Comparison of ENCODE assay signal across 18 cellular contexts in genomic region chr14:44820230-44820964, GRCh38.
"Had no signal": no experiment of that assay in that cellular context is flagged by ENCODE, and none has a peak within 500 bp of the region (broad histone marks: within the 10 kb centered on the region; RNA-seq: fewer than 3 reads in every experiment).

No MANE protein-coding gene starts in this region.

- H3K36me3 ChIP-seq: ascending aorta, colonic mucosa, gastroesophageal sphincter had no signal

- H3K4me3 ChIP-seq: ascending aorta, colonic mucosa, gastroesophageal sphincter, hepatocyte, lung, mucosa of descending colon, psoas muscle had no signal

- H3K4me1 ChIP-seq: ascending aorta, colonic mucosa, gastroesophageal sphincter, psoas muscle had no signal

- ATAC-seq: activated naive CD8-positive, alpha-beta T cell treated with anti-CD3 and anti-CD28 coated beads, Interleukin-2, amount 50 U/mL, for 24 hours; gastroesophageal sphincter; mucosa of descending colon; naive thymus-derived CD8-positive, alpha-beta T cell; psoas muscle; sciatic nerve; T-cell had no signal

- H3K9me3 ChIP-seq: ascending aorta, colonic mucosa, mucosa of descending colon had no signal

- H3K4me3 Mint-ChIP-seq: activated CD4-positive, alpha-beta T cell treated with anti-CD3 and anti-CD28 coated beads, Interleukin-2, amount 10 ng/mL, durations not matched to agents 24 days and 14 days; activated naive CD8-positive, alpha-beta T cell treated with anti-CD3 and anti-CD28 coated beads, Interleukin-2, amount 50 U/mL, for 24 hours; activated T-helper 1 cell treated with anti-CD3 and anti-CD28 coated beads, Interleukin-12 subunit alpha, Interleukin-12 subunit beta, Interleukin-2, Interleukin-4 antibody, amounts not matched to agents 30 ng/mL and 10 ng/mL and 1 ng/mL, durations not matched to agents 14 hours and 24 hours and 36 hours; naive thymus-derived CD8-positive, alpha-beta T cell; T-cell; type B pancreatic cell had no signal

- H3K9me3 Mint-ChIP-seq: activated CD4-positive, alpha-beta T cell treated with anti-CD3 and anti-CD28 coated beads, Interleukin-2, amount 10 ng/mL, durations not matched to agents 24 days and 14 days; type B pancreatic cell had no signal

- H3K4me1 Mint-ChIP-seq: activated CD4-positive, alpha-beta T cell treated with anti-CD3 and anti-CD28 coated beads, Interleukin-2, amount 10 ng/mL, durations not matched to agents 24 days and 14 days; activated naive CD8-positive, alpha-beta T cell treated with anti-CD3 and anti-CD28 coated beads, Interleukin-2, amount 50 U/mL, for 24 hours; naive thymus-derived CD8-positive, alpha-beta T cell; T-cell had no signal

- H3K36me3 Mint-ChIP-seq: T-cell, type B pancreatic cell had no signal

- DNase-seq: activated CD4-positive, alpha-beta T cell treated with anti-CD3 and anti-CD28 coated beads, Interleukin-2, amount 10 ng/mL, durations not matched to agents 24 days and 14 days; activated naive CD4-positive, alpha-beta T cell treated with Interleukin-2 at 50 U/mL for 16 hours; activated naive CD8-positive, alpha-beta T cell treated with anti-CD3 and anti-CD28 coated beads, Interleukin-2, amount 50 U/mL, for 24 hours; colonic mucosa; effector CD8-positive, alpha-beta T cell; mucosa of descending colon; naive thymus-derived CD8-positive, alpha-beta T cell; psoas muscle; stimulated activated naive CD4-positive, alpha-beta T cell; T-cell had no signal

- H3K27ac ChIP-seq: ascending aorta, colonic mucosa, epithelial cell of prostate, gastroesophageal sphincter, hepatocyte, psoas muscle had no signal

- H3K27ac Mint-ChIP-seq: activated CD4-positive, alpha-beta T cell treated with anti-CD3 and anti-CD28 coated beads, Interleukin-2, amount 10 ng/mL, durations not matched to agents 24 days and 14 days; activated naive CD8-positive, alpha-beta T cell treated with anti-CD3 and anti-CD28 coated beads, Interleukin-2, amount 50 U/mL, for 24 hours; activated T-helper 1 cell treated with anti-CD3 and anti-CD28 coated beads, Interleukin-12 subunit alpha, Interleukin-12 subunit beta, Interleukin-2, Interleukin-4 antibody, amounts not matched to agents 30 ng/mL and 10 ng/mL and 1 ng/mL, durations not matched to agents 14 hours and 24 hours and 36 hours; naive thymus-derived CD8-positive, alpha-beta T cell; T-cell; type B pancreatic cell had no signal

- H3K27me3 ChIP-seq: ascending aorta, colonic mucosa, gastroesophageal sphincter, hepatocyte had no signal

- H3K27me3 Mint-ChIP-seq: type B pancreatic cell had no signal
